Comparison of ENCODE assay signal across 8 cellular contexts in the genomic region with DNA sequence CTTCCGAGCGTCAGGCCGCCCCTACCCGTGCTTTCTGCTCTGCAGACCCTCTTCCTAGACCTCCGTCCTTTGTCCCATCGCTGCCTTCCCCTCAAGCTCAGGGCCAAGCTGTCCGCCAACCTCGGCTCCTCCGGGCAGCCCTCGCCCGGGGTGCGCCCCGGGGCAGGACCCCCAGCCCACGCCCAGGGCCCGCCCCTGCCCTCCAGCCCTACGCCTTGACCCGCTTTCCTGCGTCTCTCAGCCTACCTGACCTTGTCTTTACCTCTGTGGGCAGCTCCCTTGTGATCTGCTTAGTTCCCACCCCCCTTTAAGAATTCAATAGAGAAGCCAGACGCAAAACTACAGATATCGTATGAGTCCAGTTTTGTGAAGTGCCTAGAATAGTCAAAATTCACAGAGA. TPM values are rescaled to one million over a fixed set of nuclear protein-coding genes. Genes with fewer than 3 reads are reported as not detected.
A peak's percentile ranks its signal among the peaks of the same experiment; 100 is the strongest.
DNase-seq lines count a peak whose midpoint lies in the region; ATAC-seq, FAIRE-seq and TF ChIP-seq lines count a peak whose summit lies in the region.
"Not testable (repeated sequence)": the region's sequence is repeated elsewhere in the genome, so short reads cannot be mapped to it uniquely, and the experiment has no call there.

A gene with protein sequence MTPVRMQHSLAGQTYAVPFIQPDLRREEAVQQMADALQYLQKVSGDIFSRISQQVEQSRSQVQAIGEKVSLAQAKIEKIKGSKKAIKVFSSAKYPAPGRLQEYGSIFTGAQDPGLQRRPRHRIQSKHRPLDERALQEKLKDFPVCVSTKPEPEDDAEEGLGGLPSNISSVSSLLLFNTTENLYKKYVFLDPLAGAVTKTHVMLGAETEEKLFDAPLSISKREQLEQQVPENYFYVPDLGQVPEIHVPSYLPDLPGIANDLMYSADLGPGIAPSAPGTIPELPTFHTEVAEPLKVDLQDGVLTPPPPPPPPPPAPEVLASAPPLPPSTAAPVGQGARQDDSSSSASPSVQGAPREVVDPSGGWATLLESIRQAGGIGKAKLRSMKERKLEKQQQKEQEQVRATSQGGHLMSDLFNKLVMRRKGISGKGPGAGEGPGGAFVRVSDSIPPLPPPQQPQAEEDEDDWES (minus strand): TSS at position 101 of the 400 bp plus-strand sequence. CDS start 4,457 bp downstream, outside the sequence.

- not testable (repeated sequence) for ATAC-seq in A549, GM23338, PC-3, heart right ventricle

- not testable (repeated sequence) for H4K20me1 ChIP-seq in GM23338 (replicated peaks; ENCODE audit: insufficient read depth); PC-3 (ENCODE audit: low read length)

- WGBS in A549 (ENCODE audit: missing lambda C conversion rate), result no CpG with 5 or more reads among the region's 20 CpGs
- 0% methylated on average over 2 of the region's 20 CpGs; no CpG with 5 or more reads in 1 of the 2 donors for WGBS in heart right ventricle, 2 donors

- FAIRE-seq in A549 (lab: Jason Lieb, UNC), result not testable (repeated sequence)

- H3K36me3 ChIP-seq in GM23338 (ENCODE audit: insufficient read depth); PC-3 (ENCODE audit: low read depth, low read length); heart right ventricle: not testable (repeated sequence)

- not testable (repeated sequence) for H3K9me3 Mint-ChIP-seq in GM23338; activated T-cell treated with anti-CD3 and anti-CD28 coated beads, Interleukin-2, amount 50 U/mL, for 24 hours

- H3K4me1 Mint-ChIP-seq in GM23338; activated T-cell treated with anti-CD3 and anti-CD28 coated beads, Interleukin-2, amount 50 U/mL, for 24 hours (ENCODE audit: low read depth): not testable (repeated sequence)

- CTCF ChIA-PET in A549 (lab: Yijun Ruan, JAX); PC-3 (lab: Charles Lee): not testable (repeated sequence)

- not testable (repeated sequence) for H3K36me3 Mint-ChIP-seq in GM23338 (ENCODE audit: low read depth); activated T-cell treated with anti-CD3 and anti-CD28 coated beads, Interleukin-2, amount 50 U/mL, for 24 hours (ENCODE audit: low read depth)

- H3K79me2 ChIP-seq in GM23338 (replicated peaks; ENCODE audit: insufficient read depth); PC-3 (ENCODE audit: low read length): not testable (repeated sequence)

- not testable (repeated sequence) for TF ChIP-seq EP300 in A549 (IDR thresholded peaks at IDR 0.05)

- not testable (repeated sequence) for TF ChIP-seq POLR2A in A549 (IDR thresholded peaks at IDR 0.05; ENCODE audit: low read length)

- H3K27me3 Mint-ChIP-seq in GM23338 (ENCODE audit: insufficient read depth, low read depth, poor library complexity); activated T-cell treated with anti-CD3 and anti-CD28 coated beads, Interleukin-2, amount 50 U/mL, for 24 hours: not testable (repeated sequence)

- not testable (repeated sequence) for H3K4me2 ChIP-seq in A549; GM23338; PC-3 (ENCODE audit: low read length)

- not testable (repeated sequence) for TF ChIP-seq RAD21 in A549 (conservative IDR thresholded peaks at IDR 0.05 in 1 of 2, IDR thresholded peaks at IDR 0.05 in 1 of 2)

- not testable (repeated sequence) for TF ChIP-seq CTCF in A549 (IDR thresholded peaks at IDR 0.05); GM23338 (conservative IDR thresholded peaks at IDR 0.05; ENCODE audit: low read depth in 2 of 2); PC-3 (conservative IDR thresholded peaks at IDR 0.05; ENCODE audit: low read depth, low read length); choroid plexus epithelial cell (conservative IDR thresholded peaks at IDR 0.05; ENCODE audit: low read depth, low read length); heart right ventricle (IDR thresholded peaks at IDR 0.05)

- not testable (repeated sequence) for H3K9me3 ChIP-seq in A549; PC-3 (ENCODE audit: low read length); heart right ventricle; mononuclear cell (ENCODE audit: low read depth, low read length)

- not testable (repeated sequence) for H3K4me3 Mint-ChIP-seq in GM23338
- H3K4me3 Mint-ChIP-seq in activated T-cell treated with anti-CD3 and anti-CD28 coated beads, Interleukin-2, amount 50 U/mL, for 24 hours, result peak within 1 kb of the TSS; percentile 41

- H3K9ac ChIP-seq in PC-3 (ENCODE audit: low read length), result not testable (repeated sequence)

- DNase-seq in A549 (ENCODE audit: low read depth in 1 of 2, low spot score in 1 of 2); GM23338 (ENCODE audit: low spot score); PC-3; activated T-cell treated with anti-CD3 and anti-CD28 coated beads, Interleukin-2, amount 50 U/mL, for 24 hours; choroid plexus epithelial cell (ENCODE audit: low read depth); heart right ventricle; skeletal muscle cell (ENCODE audit: low read depth): not testable (repeated sequence)

- H3K9me2 ChIP-seq in GM23338 (ENCODE audit: insufficient read depth); PC-3 (replicated peaks; ENCODE audit: low read length): not testable (repeated sequence)

- H3K27me3 ChIP-seq in GM23338 (ENCODE audit: insufficient read depth); PC-3 (ENCODE audit: low read length); heart right ventricle; mononuclear cell (ENCODE audit: insufficient read depth, low read length): not testable (repeated sequence)

- not testable (repeated sequence) for BruUV-seq in PC-3 (replicated peaks; lab: Mats Ljungman, UMichigan)

- POLR2A ChIA-PET in A549 (lab: Yijun Ruan, JAX); PC-3 (lab: Charles Lee; ENCODE audit: unreplicated experiment): not testable (repeated sequence)

- H3K4me3 ChIP-seq in A549, result peak within 1 kb of the TSS; percentile 53
- peak within 1 kb of the TSS; percentile 49 for H3K4me3 ChIP-seq in GM23338
- H3K4me3 ChIP-seq in PC-3 (ENCODE audit: low read length), result peak within 1 kb of the TSS; percentile 59
- H3K4me3 ChIP-seq in choroid plexus epithelial cell (ENCODE audit: low read depth, low read length), result peak within 1 kb of the TSS; percentile 54
- H3K4me3 ChIP-seq in heart right ventricle, result peak within 1 kb of the TSS in 8 of 10 donors; percentile 17 to 50 (median 41)
- peak within 1 kb of the TSS; percentile 35 for H3K4me3 ChIP-seq in mononuclear cell (ENCODE audit: low read length)
- H3K4me3 ChIP-seq in skeletal muscle cell (ENCODE audit: low read depth, low read length), result peak within 1 kb of the TSS; percentile 41

- intact Hi-C loops in PC-3 (cut with micrococcal nuclease); heart right ventricle (cut with DNase I): not testable (repeated sequence)

- not testable (repeated sequence) for H3K4me1 ChIP-seq in A549; GM23338 (ENCODE audit: insufficient read depth); PC-3 (ENCODE audit: insufficient read depth, low read length); heart right ventricle; mononuclear cell (ENCODE audit: insufficient read depth, low read length)

- not testable (repeated sequence) for H3F3A ChIP-seq in GM23338 (replicated peaks; ENCODE audit: low read depth); PC-3 (ENCODE audit: low read length, unreplicated experiment)

- H3K27ac Mint-ChIP-seq in GM23338; activated T-cell treated with anti-CD3 and anti-CD28 coated beads, Interleukin-2, amount 50 U/mL, for 24 hours: not testable (repeated sequence)

- H3K27ac ChIP-seq in A549 (peak within 1 kb of the TSS in 1 of 2 experiments; percentile 82; a peak in 3 of 6 replicates), heart right ventricle (peak within 1 kb of the TSS in 1 of 10 donors; percentile 50)
- H3K27ac ChIP-seq in GM23338 (ENCODE audit: low read depth); PC-3 (ENCODE audit: low read length): not testable (repeated sequence)

- not testable (repeated sequence) for H2AFZ ChIP-seq in GM23338; PC-3 (ENCODE audit: low read length)

RNA-seq across cellular contexts. Expression of the gene that starts here (rescaled TPM):
- polyA plus RNA-seq in A549 (2011; rRNA removed) (7.3 and 7.7 TPM in 2 replicates), A549 (2017; fragmentation: RNase III; extraction: RNeasy Plus Mini Kit Qiagen cat#74134 plus additional on column Dnase treatment) (7.3 to 8.7 TPM (median 7.4 TPM) in 3 replicates), GM23338 (2016; fragmentation: Nextera tagmentation; extraction: Ambion mirVana) (10.0 and 11.4 TPM in 2 replicates), heart right ventricle (10 to 100 TPM; 11.8 to 18.8 TPM)
- polyA plus RNA-seq in A549 (2012; cell fraction: cytosol; rRNA removed), result 11.9 and 13.1 TPM in 2 replicates
- 46.4 and 50.1 TPM in 2 replicates for polyA plus RNA-seq in A549 (2012; cell fraction: nucleus; rRNA removed)
- polyA minus RNA-seq in A549 (2011; rRNA and poly(A)+ RNA removed), result 7.2 and 7.8 TPM in 2 replicates
- 4.6 and 4.9 TPM in 2 replicates for total RNA-seq in GM23338 (2014; rRNA removed; shearing (Covaris generic))
- total RNA-seq in PC-3 (2014; rRNA removed) (21.7 and 22.9 TPM in 2 replicates), heart right ventricle (10 to 100 TPM in 3 of 10 donors, 1 to 10 TPM in 7; 6.0 to 14.2 (median 8.3) TPM), mononuclear cell (2.8 TPM)
